ENCODE assay signal across 8 cellular contexts in genomic region chr15:74460903-74461846, GRCh38. TPM values are rescaled to one million over a fixed set of nuclear protein-coding genes. Genes with fewer than 3 reads are reported as not detected.
DNase-seq lines count a peak whose midpoint lies in the region; ATAC-seq lines count a peak whose summit lies in the region.

UBL7 (minus strand) TSS chr15:74461160; CDS start chr15:74458867, 2,293 bp downstream.

- no peaks in the 10 kb centered on the region for H3K9me3 ChIP-seq in GM23248 (ENCODE audit: low read depth)
- H3K9me3 ChIP-seq in naive thymus-derived CD4-positive, alpha-beta T cell (ENCODE audit: control insufficient read depth in 2 of 3, low read length in 3 of 3): no peaks in the 10 kb centered on the region

- peak within 1 kb of the TSS; percentile 79 for H3K27ac ChIP-seq in GM23248
- peak within 1 kb of the TSS; percentile 86 for H3K27ac ChIP-seq in naive thymus-derived CD4-positive, alpha-beta T cell (ENCODE audit: low read depth, low read length)

- in situ Hi-C loops in GM23248 (cut with MboI): no loop called here

- H3K4me1 Mint-ChIP-seq in naive thymus-derived CD4-positive, alpha-beta T cell: peaks cover 25 to 62% (median 55%) of the 10 kb centered on the region in 7 donors
- peaks cover 31 to 46% of the 10 kb centered on the region in 2 donors for H3K4me1 Mint-ChIP-seq in stimulated activated naive B cell treated with anti-CD40 and anti-IgM and Interleukin-4, amounts not matched to agents 10 μg/mL and 1 μg/mL and 100 μg/mL, for 72 hours

- intact Hi-C loops in naive thymus-derived CD4-positive, alpha-beta T cell (cut with micrococcal nuclease): loop anchor here (1.0 to 10.0 kb wide), 19 partner anchors 22 to 991 kb away; partner anchors contain the start of genes SIN3A (in 2 of the 2), CLK3 (in 1 of the 2), COX5A (in 1 of the 2) and EDC3 (in 1 of the 2)

- H4K20me1 ChIP-seq in GM23248 (ENCODE audit: insufficient read depth): no peaks in the 10 kb centered on the region

- H3K4me1 ChIP-seq in GM23248 (ENCODE audit: insufficient read depth): 0 out of 2 replicates have a peak, but pooled peaks cover 4% of the 10 kb centered on the region
- peaks cover 8 to 15% of the 10 kb centered on the region in 2 donors for H3K4me1 ChIP-seq in naive thymus-derived CD4-positive, alpha-beta T cell (ENCODE audit: control insufficient read depth in 2 of 2, insufficient read depth in 2 of 2, low read length in 2 of 2)

- H3F3A ChIP-seq in GM23248 (ENCODE audit: insufficient read depth): peaks cover 4% of the 10 kb centered on the region; the same call in 1 of the 2 replicates

- peak within 1 kb of the TSS; percentile 88 to 98 (median 92) for H3K4me3 Mint-ChIP-seq in naive thymus-derived CD4-positive, alpha-beta T cell
- peak within 1 kb of the TSS; percentile 99 for H3K4me3 Mint-ChIP-seq in stimulated activated naive B cell treated with anti-CD40 and anti-IgM and Interleukin-4, amounts not matched to agents 10 μg/mL and 1 μg/mL and 100 μg/mL, for 72 hours

- peaks cover 5% of the 10 kb centered on the region; the same call in 1 of the 2 replicates for H3K36me3 ChIP-seq in GM23248 (ENCODE audit: low read depth)
- H3K36me3 ChIP-seq in naive thymus-derived CD4-positive, alpha-beta T cell (ENCODE audit: control insufficient read depth in 2 of 3, insufficient read depth in 3 of 3, low read length in 3 of 3): peaks cover 0 to 21% (median 0%) of the 10 kb centered on the region in 3 experiments

- H3K27ac Mint-ChIP-seq in naive thymus-derived CD4-positive, alpha-beta T cell: peak within 1 kb of the TSS; percentile 78 to 96 (median 92)
- H3K27ac Mint-ChIP-seq in stimulated activated naive B cell treated with anti-CD40 and anti-IgM and Interleukin-4, amounts not matched to agents 10 μg/mL and 1 μg/mL and 100 μg/mL, for 72 hours: peak within 1 kb of the TSS; percentile 99

- DNase-seq in EH (ENCODE audit: low read depth) (peak; percentile 97), GM23248 (peak; percentile 99), LHCN-M2 (ENCODE audit: low read depth) (peak; percentile 96), RPMI8226 (peak; percentile 100), fibroblast of gingiva (ENCODE audit: low read depth) (peak; percentile 95)
- peak; percentile 95 for DNase-seq in activated T-helper 1 cell treated with anti-CD3 and anti-CD28 coated beads, Interleukin-2, amount 50 U/mL, for 16 hours (ENCODE audit: low read depth in 1 of 2, low spot score in 1 of 2)
- peak; percentile 81 to 95 (median 90) for DNase-seq in naive thymus-derived CD4-positive, alpha-beta T cell
- peak; percentile 93 for DNase-seq in stimulated activated naive B cell treated with anti-CD40 and anti-IgM and Interleukin-4, amounts not matched to agents 10 μg/mL and 1 μg/mL and 100 μg/mL, for 72 hours

- H3K27me3 Mint-ChIP-seq in naive thymus-derived CD4-positive, alpha-beta T cell: no peaks in the 10 kb centered on the region
- no peaks in the 10 kb centered on the region for H3K27me3 Mint-ChIP-seq in stimulated activated naive B cell treated with anti-CD40 and anti-IgM and Interleukin-4, amounts not matched to agents 10 μg/mL and 1 μg/mL and 100 μg/mL, for 72 hours

- H2AFZ ChIP-seq in GM23248: peak within 1 kb of the TSS; percentile 95

- H3K9me3 Mint-ChIP-seq in naive thymus-derived CD4-positive, alpha-beta T cell: peaks cover 0 to 5% (median 0%) of the 10 kb centered on the region in 11 donors
- H3K9me3 Mint-ChIP-seq in stimulated activated naive B cell treated with anti-CD40 and anti-IgM and Interleukin-4, amounts not matched to agents 10 μg/mL and 1 μg/mL and 100 μg/mL, for 72 hours: peaks cover 5 to 7% of the 10 kb centered on the region in 2 donors

- peaks cover 33% of the 10 kb centered on the region for H3K79me2 ChIP-seq in GM23248 (ENCODE audit: insufficient read depth)

- peak within 1 kb of the TSS; percentile 86 for H3K9ac ChIP-seq in GM23248

- peak; percentile 99 for ATAC-seq in naive thymus-derived CD4-positive, alpha-beta T cell
- ATAC-seq in stimulated activated naive B cell treated with anti-CD40 and anti-IgM and Interleukin-4, amounts not matched to agents 10 μg/mL and 1 μg/mL and 100 μg/mL, for 72 hours (replicated peaks): peak; percentile 91 to 97

- H3K4me2 ChIP-seq in GM23248 (ENCODE audit: unreplicated experiment): peak within 1 kb of the TSS; percentile 97

- H3K9me2 ChIP-seq in GM23248 (ENCODE audit: insufficient read depth): no peaks in the 10 kb centered on the region

- CTCF ChIA-PET in naive thymus-derived CD4-positive, alpha-beta T cell (lab: Charles Lee): interaction anchor here (0.5 to 0.6 kb wide), 2 partner anchors 137 to 488 kb away, joined by 3 read pairs; no protein-coding TSS in a partner anchor

- H3K36me3 Mint-ChIP-seq in naive thymus-derived CD4-positive, alpha-beta T cell: peaks cover 4 to 30% (median 20%) of the 10 kb centered on the region in 5 donors
- H3K36me3 Mint-ChIP-seq in stimulated activated naive B cell treated with anti-CD40 and anti-IgM and Interleukin-4, amounts not matched to agents 10 μg/mL and 1 μg/mL and 100 μg/mL, for 72 hours: peaks cover 17 to 29% of the 10 kb centered on the region in 2 donors

- H3K27me3 ChIP-seq in GM23248 (replicated peaks; ENCODE audit: insufficient read depth): no peaks in the 10 kb centered on the region
- no peaks in the 10 kb centered on the region for H3K27me3 ChIP-seq in naive thymus-derived CD4-positive, alpha-beta T cell (ENCODE audit: control insufficient read depth in 2 of 2, insufficient read depth in 2 of 2, low read length in 2 of 2)

- POLR2A ChIA-PET in naive thymus-derived CD4-positive, alpha-beta T cell (lab: Charles Lee): interaction anchor here (0.6 to 1.6 kb wide), 15 partner anchors 76 to 1185 kb away, joined by 3 to 8 read pairs (median 3); partner anchors contain the start of gene ARID3B

- 1 to 2% methylated on average over 52 to 53 of the region's 53 CpGs for WGBS in GM23248 (ENCODE audit: low coverage in 1 of 2, low lambda C conversion rate in 2 of 2, missing lambda C conversion rate in 2 of 2), 2 experiments

- peak within 1 kb of the TSS; percentile 83 for H3K4me3 ChIP-seq in GM23248
- H3K4me3 ChIP-seq in naive thymus-derived CD4-positive, alpha-beta T cell (ENCODE audit: low read length): peak within 1 kb of the TSS; percentile 91

RNA-seq across cellular contexts. Expression of gene UBL7, which starts in this region (rescaled TPM):
- 70.4 and 74.2 TPM in 2 replicates for total RNA-seq in GM23248 (2014; rRNA removed; shearing (Covaris generic))
- polyA plus RNA-seq in GM23248 (2016; fragmentation: Nextera tagmentation; extraction: Ambion mirVana): 78.6 and 79.1 TPM in 2 replicates
- 83.4 and 104 TPM in 2 replicates for total RNA-seq in LHCN-M2 (2014; rRNA removed)
- 62.0 TPM for polyA plus RNA-seq in LHCN-M2 (2012)
- 10 to 100 TPM; 20.2 to 50.7 (median 40.6) TPM for total RNA-seq in naive thymus-derived CD4-positive, alpha-beta T cell
- 100 to 1,000 TPM; 108 to 127 TPM for polyA plus RNA-seq in naive thymus-derived CD4-positive, alpha-beta T cell

Comparison
In these comparisons a context has a peak if more than half of its experiments do, and no peak if none do; other contexts are left out.
1. Peak in every context shown above with its lines: DNase-seq, ATAC-seq, H3K4me3 ChIP-seq and H3K27ac ChIP-seq.